8 cellular contexts compared by ENCODE assay signal in the genomic region with DNA sequence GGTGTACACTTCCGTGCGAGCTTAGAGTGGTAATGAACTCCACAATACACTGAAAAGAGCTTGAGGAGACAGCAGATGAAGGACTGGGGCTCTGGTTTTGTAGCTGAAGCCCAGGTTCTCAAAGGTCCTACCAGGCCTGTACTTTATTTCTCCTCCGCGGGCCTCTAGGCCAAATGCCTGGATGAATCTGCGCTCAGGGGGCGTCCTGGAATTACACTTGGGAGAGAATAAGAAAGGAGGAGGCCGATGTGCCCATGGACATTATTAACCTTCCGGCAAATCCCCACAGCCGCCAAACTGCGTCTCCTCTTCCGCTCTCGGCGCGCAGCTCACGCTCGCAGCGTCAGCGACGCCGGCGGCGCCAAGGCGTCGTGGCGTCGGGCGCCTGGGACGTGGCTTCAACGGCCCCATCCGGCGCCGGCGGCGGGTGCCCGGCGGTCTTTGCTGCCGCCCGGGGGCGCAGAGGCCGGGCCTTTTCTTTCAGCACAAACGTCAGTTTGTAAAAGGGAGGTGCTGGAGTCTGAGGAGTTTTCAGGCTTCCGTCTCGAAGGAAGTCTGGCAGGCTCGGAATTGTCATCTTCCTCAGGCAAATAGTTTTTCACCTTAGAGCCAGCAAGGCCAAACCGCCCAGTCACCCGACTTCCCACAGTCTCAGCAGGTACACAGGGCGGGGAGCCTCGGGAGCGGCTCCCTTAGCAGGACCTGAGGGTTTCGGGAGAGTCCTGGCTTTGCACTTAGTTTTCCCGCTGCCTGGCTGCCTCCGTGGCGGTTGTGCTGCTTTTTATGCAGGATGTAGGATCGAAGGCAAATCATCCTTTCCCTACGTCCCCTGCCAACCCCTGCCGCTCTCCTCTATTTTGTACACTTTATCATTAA. TPM values are rescaled to one million over a fixed set of nuclear protein-coding genes. Genes with fewer than 3 reads are reported as not detected.
A peak's percentile ranks its signal among the peaks of the same experiment; 100 is the strongest.
DNase-seq lines count a peak whose midpoint lies in the region; ATAC-seq and TF ChIP-seq lines count a peak whose summit lies in the region.

TSS of gene CCDC7 (plus strand) at position 401 of the 876 bp plus-strand sequence. CDS start 5,503 bp downstream, outside the sequence.

- peak within 1 kb of the TSS; percentile 98 for H3K27ac Mint-ChIP-seq in progenitor cell of endocrine pancreas

- peak in 1 of 2 donors; percentile 81 for TF ChIP-seq POLR2A in adrenal gland (IDR thresholded peaks at IDR 0.05)

- H3K4me3 ChIP-seq in GM12875 (ENCODE audit: low read depth, low read length) (peak within 1 kb of the TSS; percentile 96), adrenal gland (peak within 1 kb of the TSS; percentile 9 to 87 (median 52)), left ventricle myocardium inferior (peak within 1 kb of the TSS; percentile 80)

- H3K4me1 ChIP-seq in adrenal gland (replicated peaks in 1 of 2) (peaks cover 0 to 7% of the 10 kb centered on the region in 2 donors), left ventricle myocardium inferior (peaks cover 26% of the 10 kb centered on the region)

- H3K27me3 Mint-ChIP-seq in progenitor cell of endocrine pancreas = peaks cover 15% of the 10 kb centered on the region

- H3K9me3 ChIP-seq in adrenal gland (replicated peaks in 1 of 3) (no peaks in the 10 kb centered on the region), left ventricle myocardium inferior (replicated peaks) (no peaks in the 10 kb centered on the region)

- H3K4me1 Mint-ChIP-seq in progenitor cell of endocrine pancreas (ENCODE audit: low read depth) = peaks cover 6% of the 10 kb centered on the region

- ATAC-seq in HG02763 (IDR thresholded peaks at IDR 0.05; ENCODE audit: unreplicated experiment) = peak; percentile 98

- WGBS in adrenal gland, 4 donors = 0 to 1% (median 0%) methylated on average over 16 to 56 of the region's 56 CpGs

- no peaks in the 10 kb centered on the region for H3K27me3 ChIP-seq in adrenal gland
- H3K27me3 ChIP-seq in left ventricle myocardium inferior (ENCODE audit: low read depth) = no peaks in the 10 kb centered on the region

- intact Hi-C loops in adrenal gland (cut with DNase I) = no loop called here
- intact Hi-C loops in left ventricle myocardium inferior (cut with micrococcal nuclease) = loop anchor here (5.0 kb wide), 1 partner anchor 69 kb away; no protein-coding TSS in a partner anchor

- H3K36me3 Mint-ChIP-seq in progenitor cell of endocrine pancreas (ENCODE audit: insufficient read depth) = no peaks in the 10 kb centered on the region

- H3K27ac ChIP-seq in adrenal gland (peak within 1 kb of the TSS; percentile 85 to 95 (median 90)), left ventricle myocardium inferior (replicated peaks) (peak within 1 kb of the TSS; percentile 99)

- no peaks in the 10 kb centered on the region for H3K36me3 ChIP-seq in adrenal gland (replicated peaks in 1 of 2)
- H3K36me3 ChIP-seq in left ventricle myocardium inferior = no peaks in the 10 kb centered on the region

- peak; percentile 56 for TF ChIP-seq CTCF in GM12875 (IDR thresholded peaks at IDR 0.05; ENCODE audit: borderline replicate concordance, insufficient read depth, low read depth, low read length)
- peak in 5 of 6 experiments; percentile 9 to 40 (median 38) for TF ChIP-seq CTCF in adrenal gland (IDR thresholded peaks at IDR 0.05)
- peak; percentile 72 for TF ChIP-seq CTCF in left ventricle myocardium inferior (IDR thresholded peaks at IDR 0.05; ENCODE audit: borderline replicate concordance)
- peak; percentile 60 for TF ChIP-seq CTCF in progenitor cell of endocrine pancreas (IDR thresholded peaks at IDR 0.05; ENCODE audit: unreplicated experiment)

- peak; percentile 81 to 91 (median 88) for DNase-seq in NCI-H1417 (lab: John Stamatoyannopoulos, UW)
- peak; percentile 76 for DNase-seq in T follicular helper cell (ENCODE audit: low read depth)
- peak; percentile 73 to 89 (median 80) for DNase-seq in adrenal gland
- peak; percentile 89 for DNase-seq in left ventricle myocardium inferior
- DNase-seq in progenitor cell of endocrine pancreas (ENCODE audit: low spot score, unreplicated experiment) = peak; percentile 64
- DNase-seq in ureter (ENCODE audit: low spot score) = peak; percentile 87

- H3K4me3 Mint-ChIP-seq in progenitor cell of endocrine pancreas (ENCODE audit: low read depth) = peak within 1 kb of the TSS; percentile 91

- H3K9me3 Mint-ChIP-seq in progenitor cell of endocrine pancreas (ENCODE audit: low read depth) = no peaks in the 10 kb centered on the region

RNA-seq across cellular contexts. Expression of gene CCDC7, which starts in this region (rescaled TPM):
- 10 to 100 TPM in 7 of 8 donors, 1 to 10 TPM in 1; 8.5 to 31.2 (median 20.1) TPM for total RNA-seq in adrenal gland
- 1 to 10 TPM; 1.8 to 3.4 (median 1.9) TPM for polyA plus RNA-seq in adrenal gland
- 24.7 TPM for total RNA-seq in left ventricle myocardium inferior
- 7.5 and 9.5 TPM in 2 replicates for total RNA-seq in progenitor cell of endocrine pancreas
- total RNA-seq in ureter = 31.7 TPM

Comparison
In these comparisons a context has a peak if more than half of its experiments do, and no peak if none do; other contexts are left out.
1. Peak in every context shown above with its lines: DNase-seq, ATAC-seq, H3K4me3 ChIP-seq and H3K27ac ChIP-seq.